11 cellular contexts compared by ENCODE assay signal in the genomic region with DNA sequence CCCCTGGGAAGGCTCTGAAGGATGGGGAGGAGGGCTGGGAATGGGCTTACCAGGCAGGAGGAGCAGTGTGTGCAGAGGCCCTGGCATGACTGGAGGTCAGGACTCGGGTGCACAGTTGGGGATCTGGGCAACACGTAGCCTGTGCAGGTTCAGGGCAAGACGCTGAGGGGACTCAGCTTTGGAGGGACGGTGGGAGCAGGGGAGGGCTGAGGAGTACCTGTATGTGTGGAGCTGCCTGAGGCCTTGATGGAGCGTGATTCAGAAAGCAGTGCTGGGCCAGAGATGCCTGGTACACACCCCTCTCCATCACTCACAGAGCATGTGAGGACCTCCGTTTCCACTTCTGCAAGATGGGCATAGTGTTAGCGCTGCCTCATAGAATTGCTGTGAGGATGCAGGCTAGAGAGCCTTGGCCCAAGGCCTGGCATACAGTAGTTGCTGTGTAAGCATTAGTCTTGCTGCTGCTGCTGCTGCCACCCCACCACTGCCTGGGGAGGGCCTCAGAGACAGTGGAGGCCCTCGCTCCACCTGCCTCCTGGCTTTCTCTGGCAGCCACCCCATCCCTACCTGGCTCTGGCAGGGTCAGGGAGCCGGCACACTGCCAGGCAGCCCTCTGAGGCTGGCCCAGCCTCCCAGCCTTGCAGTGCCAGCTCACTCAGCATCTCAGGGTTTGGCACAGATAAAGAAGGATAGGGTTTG. TPM values are rescaled to one million over a fixed set of nuclear protein-coding genes. Genes with fewer than 3 reads are reported as not detected.
DNase-seq lines count a peak whose midpoint lies in the region; ATAC-seq and TF ChIP-seq lines count a peak whose summit lies in the region.
"Had no signal": no experiment of that assay in that cellular context is flagged by ENCODE, and none has a peak within 500 bp of the region (broad histone marks: within the 10 kb centered on the region; RNA-seq: fewer than 3 reads in every experiment).

No MANE protein-coding gene starts in this region.

- H3K27me3 ChIP-seq in GM23248 (replicated peaks; ENCODE audit: insufficient read depth), result no peaks in the 10 kb centered on the region
- H3K27me3 ChIP-seq in sigmoid colon, result no peaks in the 10 kb centered on the region
- H3K27me3 ChIP-seq: right atrium auricular region had no signal

- intact Hi-C loops in sigmoid colon (cut with DNase I), result loop anchor here (5.0 to 10.0 kb wide), 3 partner anchors 307 to 793 kb away; a partner anchor contains a TSS

- H2AFZ ChIP-seq in GM23248, result no peak overlapping the region

- TF ChIP-seq CTCF in glutamatergic neuron (IDR thresholded peaks at IDR 0.05; ENCODE audit: partially characterized antibody, unreplicated experiment) (no peak), sigmoid colon (IDR thresholded peaks at IDR 0.05) (no peak), omental fat pad (IDR thresholded peaks at IDR 0.05) (no peak)

- no peak overlapping the region for H3K4me2 ChIP-seq in GM23248 (ENCODE audit: unreplicated experiment)

- ATAC-seq in T-helper 17 cell, result no peak
- no peak for ATAC-seq in omental fat pad (ENCODE audit: low FRiP score)
- no peak for ATAC-seq in HG02798 (IDR thresholded peaks at IDR 0.05; ENCODE audit: poor library complexity, unreplicated experiment)
- no peak for ATAC-seq in stimulated activated memory B cell treated with anti-CD40 and anti-IgM and Interleukin-4, amounts not matched to agents 10 μg/mL and 1 μg/mL and 100 μg/mL, for 72 hours

- H3K36me3 Mint-ChIP-seq in T-helper 17 cell (ENCODE audit: low read depth) (peaks cover 2% of the 10 kb centered on the region), glutamatergic neuron (ENCODE audit: unreplicated experiment) (no peaks in the 10 kb centered on the region)
- no peaks in the 10 kb centered on the region for H3K36me3 Mint-ChIP-seq in stimulated activated memory B cell treated with anti-CD40 and anti-IgM and Interleukin-4, amounts not matched to agents 10 μg/mL and 1 μg/mL and 100 μg/mL, for 72 hours

- H3K27ac Mint-ChIP-seq in T-helper 17 cell (peak overlapping the region; percentile 96), glutamatergic neuron (ENCODE audit: unreplicated experiment) (no peak overlapping the region)
- no peak overlapping the region for H3K27ac Mint-ChIP-seq in stimulated activated memory B cell treated with anti-CD40 and anti-IgM and Interleukin-4, amounts not matched to agents 10 μg/mL and 1 μg/mL and 100 μg/mL, for 72 hours

- WGBS in GM23248 (ENCODE audit: low coverage in 1 of 2, low lambda C conversion rate in 2 of 2, missing lambda C conversion rate in 2 of 2), 2 experiments, result 58 to 60% methylated on average over 9 of the region's 9 CpGs
- 36 to 61% methylated on average over 9 of the region's 9 CpGs for WGBS in sigmoid colon, 2 donors

- no peaks in the 10 kb centered on the region for H3F3A ChIP-seq in GM23248 (ENCODE audit: insufficient read depth)

- H3K4me3 Mint-ChIP-seq in T-helper 17 cell (no peak overlapping the region), glutamatergic neuron (ENCODE audit: unreplicated experiment) (peak overlapping the region; percentile 99)
- H3K4me3 Mint-ChIP-seq in stimulated activated memory B cell treated with anti-CD40 and anti-IgM and Interleukin-4, amounts not matched to agents 10 μg/mL and 1 μg/mL and 100 μg/mL, for 72 hours, result no peak overlapping the region

- no peaks in the 10 kb centered on the region for H3K9me2 ChIP-seq in GM23248 (ENCODE audit: insufficient read depth)

- TF ChIP-seq EP300 in sigmoid colon (IDR thresholded peaks at IDR 0.05), result no peak

- no peaks in the 10 kb centered on the region for H4K20me1 ChIP-seq in GM23248 (ENCODE audit: insufficient read depth)

- H3K4me1 ChIP-seq in GM23248 (ENCODE audit: insufficient read depth), result peaks cover 6% of the 10 kb centered on the region
- peaks cover 0 to 74% (median 74%) of the 10 kb centered on the region in 4 donors for H3K4me1 ChIP-seq in sigmoid colon

- H3K27me3 Mint-ChIP-seq in T-helper 17 cell (no peaks in the 10 kb centered on the region), glutamatergic neuron (ENCODE audit: unreplicated experiment) (peaks cover 6% of the 10 kb centered on the region)
- H3K27me3 Mint-ChIP-seq in stimulated activated memory B cell treated with anti-CD40 and anti-IgM and Interleukin-4, amounts not matched to agents 10 μg/mL and 1 μg/mL and 100 μg/mL, for 72 hours, result no peaks in the 10 kb centered on the region
- H3K27me3 Mint-ChIP-seq: activated CD4-positive, alpha-beta memory T cell treated with anti-CD3 and anti-CD28 coated beads, Interleukin-2, amount 10 ng/mL, durations not matched to agents 7 days and 5 days; central memory CD8-positive, alpha-beta T cell had no signal

- no peaks in the 10 kb centered on the region for H3K9me3 ChIP-seq in GM23248 (ENCODE audit: low read depth)
- H3K9me3 ChIP-seq in T-helper 17 cell (ENCODE audit: control insufficient read depth, low read length, poor library complexity, severe bottlenecking), result no peaks in the 10 kb centered on the region
- H3K9me3 ChIP-seq in sigmoid colon, result no peaks in the 10 kb centered on the region
- H3K9me3 ChIP-seq: right atrium auricular region had no signal

- TF ChIP-seq POLR2A in sigmoid colon (IDR thresholded peaks at IDR 0.05), result no peak

- in situ Hi-C loops in GM23248 (cut with MboI), result no loop called here

- peaks cover 72% of the 10 kb centered on the region for H3K79me2 ChIP-seq in GM23248 (ENCODE audit: insufficient read depth)

- H3K4me1 Mint-ChIP-seq in T-helper 17 cell, result peaks cover 41% of the 10 kb centered on the region
- H3K4me1 Mint-ChIP-seq in glutamatergic neuron (ENCODE audit: low read depth, unreplicated experiment), result peaks cover 40% of the 10 kb centered on the region
- peaks cover 83% of the 10 kb centered on the region for H3K4me1 Mint-ChIP-seq in stimulated activated memory B cell treated with anti-CD40 and anti-IgM and Interleukin-4, amounts not matched to agents 10 μg/mL and 1 μg/mL and 100 μg/mL, for 72 hours

- no peak overlapping the region for H3K9ac ChIP-seq in GM23248

- DNase-seq in GM23248, result peak; percentile 42
- no peak for DNase-seq in T-helper 17 cell
- DNase-seq in glutamatergic neuron, result no peak
- DNase-seq in sigmoid colon, result no peak
- no peak for DNase-seq in islet precursor cell
- DNase-seq in omental fat pad (ENCODE audit: low spot score), result no peak
- DNase-seq: activated CD4-positive, alpha-beta memory T cell treated with anti-CD3 and anti-CD28 coated beads, Interleukin-2, amount 10 ng/mL, durations not matched to agents 7 days and 5 days had no signal

- peaks cover 14% of the 10 kb centered on the region for H3K9me3 Mint-ChIP-seq in glutamatergic neuron (ENCODE audit: unreplicated experiment)
- no peaks in the 10 kb centered on the region for H3K9me3 Mint-ChIP-seq in stimulated activated memory B cell treated with anti-CD40 and anti-IgM and Interleukin-4, amounts not matched to agents 10 μg/mL and 1 μg/mL and 100 μg/mL, for 72 hours
- H3K9me3 Mint-ChIP-seq: activated CD4-positive, alpha-beta memory T cell treated with anti-CD3 and anti-CD28 coated beads, Interleukin-2, amount 10 ng/mL, durations not matched to agents 7 days and 5 days; central memory CD8-positive, alpha-beta T cell had no signal

- H3K36me3 ChIP-seq in GM23248 (ENCODE audit: low read depth), result no peaks in the 10 kb centered on the region
- H3K36me3 ChIP-seq in sigmoid colon, result no peaks in the 10 kb centered on the region
- H3K36me3 ChIP-seq: right atrium auricular region had no signal

- H3K4me3 ChIP-seq in GM23248, result no peak overlapping the region
- H3K4me3 ChIP-seq in sigmoid colon, result no peak overlapping the region
- H3K4me3 ChIP-seq: right atrium auricular region had no signal

- H3K27ac ChIP-seq in GM23248, result no peak overlapping the region
- H3K27ac ChIP-seq in sigmoid colon, result peak overlapping the region; percentile 4 to 90 (median 87)

RNA-seq across cellular contexts. Expression of a gene that starts 2.4 kb away (rescaled TPM):
- 6.8 and 10.9 TPM in 2 replicates for total RNA-seq in GM23248 (2014; rRNA removed; shearing (Covaris generic))
- polyA plus RNA-seq in GM23248 (2016; fragmentation: Nextera tagmentation; extraction: Ambion mirVana) (20.1 and 21.1 TPM in 2 replicates), sigmoid colon (10 to 100 TPM; 42.1 to 62.0 (median 45.0) TPM)
- total RNA-seq in T-helper 17 cell (1 to 10 TPM; 9.6 to 9.7 TPM), glutamatergic neuron (ENCODE audit: unreplicated experiment) (52.5 TPM), sigmoid colon (10 to 100 TPM in 2 of 4 donors, 1 to 10 TPM in 2; 6.2 to 27.1 (median 9.3) TPM), omental fat pad (1 to 10 TPM; 4.6 to 9.8 (median 6.3) TPM)

RNA-seq across cellular contexts. Expression of a gene that starts 43.8 kb away (rescaled TPM):
- total RNA-seq in GM23248 (2014; rRNA removed; shearing (Covaris generic)), result not detected in 2 replicates
- polyA plus RNA-seq in GM23248 (2016; fragmentation: Nextera tagmentation; extraction: Ambion mirVana) (0.30 and 0.47 TPM in 2 replicates), sigmoid colon (not detected)
- total RNA-seq in T-helper 17 cell (not detected), glutamatergic neuron (ENCODE audit: unreplicated experiment) (not detected), sigmoid colon (not detected), omental fat pad (not detected)
- total RNA-seq: activated CD4-positive, alpha-beta memory T cell treated with anti-CD3 and anti-CD28 coated beads, Interleukin-2, amount 10 ng/mL, durations not matched to agents 7 days and 5 days; right atrium auricular region had no signal
